Comparison of ENCODE assay signal across 24 cellular contexts in genomic region chr17:1916963-1917715, GRCh38.
A peak's percentile ranks its signal among the peaks of the same experiment; 100 is the strongest.
DNase-seq lines count a peak whose midpoint lies in the region; ATAC-seq, FAIRE-seq and TF ChIP-seq lines count a peak whose summit lies in the region.
"Had no signal": no experiment of that assay in that cellular context is flagged by ENCODE, and none has a peak within 500 bp of the region (broad histone marks: within the 10 kb centered on the region; RNA-seq: fewer than 3 reads in every experiment).

No MANE protein-coding gene starts in this region.

- H4K20me1 ChIP-seq in IMR-90 (ENCODE audit: insufficient read depth, low read length), result no peaks in the 10 kb centered on the region
- peaks cover 0 to 4% of the 10 kb centered on the region in 2 experiments for H4K20me1 ChIP-seq in H1 (replicated peaks in 1 of 2; ENCODE audit: control insufficient read depth in 1 of 2, insufficient read depth in 2 of 2, low read length in 2 of 2)
- no peaks in the 10 kb centered on the region for H4K20me1 ChIP-seq in neural progenitor cell (ENCODE audit: low read depth)

- no peak overlapping the region for H3K56ac ChIP-seq in IMR-90 (ENCODE audit: extremely low read depth, insufficient read depth, low read length)
- H3K56ac ChIP-seq in H1 (replicated peaks; ENCODE audit: insufficient read length, low read depth, low read length), result no peak overlapping the region

- TF ChIP-seq EP300 in H1 (IDR thresholded peaks at IDR 0.05; ENCODE audit: borderline replicate concordance in 1 of 2, low read depth in 2 of 2, low read length in 2 of 2), result no peak

- H2BK5ac ChIP-seq in IMR-90 (ENCODE audit: low read depth, low read length, poor library complexity, severe bottlenecking), result no peak overlapping the region
- H2BK5ac ChIP-seq in H1 (ENCODE audit: low read depth, low read length), result no peak overlapping the region

- H2BK20ac ChIP-seq in IMR-90 (ENCODE audit: low read depth, low read length) (no peak overlapping the region), H1 (ENCODE audit: low read length) (no peak overlapping the region)

- no peak overlapping the region for H3K4me3 Mint-ChIP-seq in neural progenitor cell
- H3K4me3 Mint-ChIP-seq: CD4-positive, alpha-beta memory T cell had no signal

- no peak overlapping the region for H2BK120ac ChIP-seq in IMR-90 (ENCODE audit: low read depth, low read length)
- no peak overlapping the region for H2BK120ac ChIP-seq in H1 (replicated peaks; ENCODE audit: low read depth, low read length)

- H3K23me2 ChIP-seq in H1 (ENCODE audit: low read depth, low read length), result no peaks in the 10 kb centered on the region; the same call in 1 of the 2 replicates

- CTCF ChIA-PET in IMR-90 (lab: Yijun Ruan, JAX), result interaction anchor here (0.6 kb wide), 1 partner anchor 9 kb away, joined by 4 read pairs; no protein-coding TSS in a partner anchor
- CTCF ChIA-PET in H1 (lab: Charles Lee; ENCODE audit: partially characterized antibody), result interaction anchor here (0.7 to 1.5 kb wide), 7 partner anchors 15 to 143 kb away, joined by 3 to 4 read pairs (median 3); partner anchors contain the start of gene RTN4RL1

- POLR2A ChIA-PET in IMR-90 (lab: Charles Lee; ENCODE audit: unreplicated experiment) (no interaction called here), H1 (lab: Charles Lee; ENCODE audit: partially characterized antibody) (interaction anchor here (0.7 kb wide), 1 partner anchor 83 kb away, joined by 4 read pairs; no protein-coding TSS in a partner anchor)

- no peaks in the 10 kb centered on the region for H3K79me2 ChIP-seq in H1 (ENCODE audit: control insufficient read depth in 1 of 2, insufficient read depth in 2 of 2, low read length in 2 of 2)
- H3K79me2 ChIP-seq in neural progenitor cell (ENCODE audit: low read depth), result no peaks in the 10 kb centered on the region

- H3K27ac Mint-ChIP-seq in neural progenitor cell, result peak overlapping the region; percentile 70
- H3K27ac Mint-ChIP-seq: CD4-positive, alpha-beta memory T cell had no signal

- TF ChIP-seq CTCF in IMR-90 (conservative IDR thresholded peaks at IDR 0.05; ENCODE audit: low read depth, low read length), result no peak
- no peak for TF ChIP-seq CTCF in H1 (IDR thresholded peaks at IDR 0.05; ENCODE audit: control extremely low read depth in 1 of 3, insufficient read depth in 1 of 3, low read depth in 1 of 3, low read length in 3 of 3)
- no peak for TF ChIP-seq CTCF in neural progenitor cell (IDR thresholded peaks at IDR 0.05)
- no peak for TF ChIP-seq CTCF in body of pancreas (IDR thresholded peaks at IDR 0.05)

- no peak overlapping the region for H4K91ac ChIP-seq in IMR-90 (ENCODE audit: insufficient read depth, low read depth, low read length)
- H4K91ac ChIP-seq in H1 (replicated peaks; ENCODE audit: insufficient read length, low read length), result no peak overlapping the region

- H3K27ac ChIP-seq in IMR-90 (ENCODE audit: insufficient read depth, low read length) (no peak overlapping the region), H1 (ENCODE audit: low read depth, low read length) (no peak overlapping the region), neural progenitor cell (no peak overlapping the region), body of pancreas (no peak overlapping the region)
- H3K27ac ChIP-seq: A549, HL-60, SJCRH30 had no signal

- H3K4me3 ChIP-seq in IMR-90 (ENCODE audit: insufficient read depth, low read depth, low read length) (no peak overlapping the region), H1 (ENCODE audit: extremely low read depth in 1 of 4, insufficient read depth in 2 of 4, low read depth in 3 of 4, low read length in 4 of 4) (no peak overlapping the region), neural progenitor cell (no peak overlapping the region), body of pancreas (no peak overlapping the region)
- H3K4me3 ChIP-seq: A549, GM12878, SJCRH30 had no signal

- no TSS peak for BruUV-seq in IMR-90 (replicated peaks; lab: Mats Ljungman, UMichigan)

- peak overlapping the region; percentile 15 for H2AFZ ChIP-seq in IMR-90 (replicated peaks; ENCODE audit: low read length, poor library complexity)
- no peak overlapping the region for H2AFZ ChIP-seq in H1 (ENCODE audit: low read length)
- no peak overlapping the region for H2AFZ ChIP-seq in neural progenitor cell (replicated peaks)

- peaks cover 20% of the 10 kb centered on the region for H3F3A ChIP-seq in neural progenitor cell (ENCODE audit: low read depth)

- H4K8ac ChIP-seq in IMR-90 (ENCODE audit: low read depth in 2 of 2, low read length in 2 of 2), result no peak overlapping the region
- H4K8ac ChIP-seq in H1 (ENCODE audit: extremely low read depth, insufficient read depth, low read length), result peak overlapping the region; percentile 5; the same call in 1 of the 2 replicates

- peak overlapping the region; percentile 16 for H2AK9ac ChIP-seq in IMR-90 (replicated peaks; ENCODE audit: low read depth, low read length, poor library complexity)

- H3K9me3 Mint-ChIP-seq in neural progenitor cell, result peaks cover 2% of the 10 kb centered on the region
- H3K9me3 Mint-ChIP-seq: CD4-positive, alpha-beta memory T cell had no signal

- H3K9me3 ChIP-seq in IMR-90 (ENCODE audit: control insufficient read depth, insufficient read depth, low read length) (no peaks in the 10 kb centered on the region), H1 (ENCODE audit: insufficient read depth in 2 of 2, low read depth in 1 of 2, low read length in 1 of 2) (no peaks in the 10 kb centered on the region), neural progenitor cell (ENCODE audit: low read depth) (no peaks in the 10 kb centered on the region), body of pancreas (no peaks in the 10 kb centered on the region)
- H3K9me3 ChIP-seq: A549, Caco-2, SJCRH30 had no signal

- H2BK15ac ChIP-seq in IMR-90 (ENCODE audit: low read depth, low read length) (no peak overlapping the region), H1 (ENCODE audit: low read length) (no peak overlapping the region)

- in situ Hi-C loops in IMR-90 (cut with MboI; ENCODE audit: low sequenced_read_pairs), result no loop called here

- no peak overlapping the region for H4K5ac ChIP-seq in IMR-90 (ENCODE audit: low read depth, low read length)
- H4K5ac ChIP-seq in H1 (ENCODE audit: insufficient read length, low read depth, low read length), result no peak overlapping the region

- H3K79me1 ChIP-seq in IMR-90 (ENCODE audit: low read depth in 1 of 2, low read length in 2 of 2) (no peaks in the 10 kb centered on the region), H1 (ENCODE audit: low read depth, low read length) (no peaks in the 10 kb centered on the region)

- H3K18ac ChIP-seq in IMR-90 (ENCODE audit: low read depth, low read length) (no peak overlapping the region), H1 (ENCODE audit: extremely low read depth, low read length) (no peak overlapping the region)

- dilution Hi-C loops in IMR-90 (cut with HindIII; ENCODE audit: low sequenced_read_pairs, unreplicated experiment), result no loop called here

- peaks cover 7% of the 10 kb centered on the region for H3K27me3 Mint-ChIP-seq in neural progenitor cell (ENCODE audit: insufficient read depth, low read depth)

- no peak overlapping the region for H2AK5ac ChIP-seq in IMR-90 (ENCODE audit: low read depth, low read length)
- H2AK5ac ChIP-seq in H1 (ENCODE audit: low read depth, low read length), result no peak overlapping the region

- no peaks in the 10 kb centered on the region for H3K36me3 ChIP-seq in IMR-90 (ENCODE audit: control insufficient read depth, insufficient read depth, low read length)
- no peaks in the 10 kb centered on the region for H3K36me3 ChIP-seq in H1 (ENCODE audit: control insufficient read depth in 2 of 4, insufficient read depth in 4 of 4, low read length in 3 of 4)
- H3K36me3 ChIP-seq in neural progenitor cell, result no peaks in the 10 kb centered on the region
- no peaks in the 10 kb centered on the region for H3K36me3 ChIP-seq in body of pancreas (replicated peaks in 1 of 2; ENCODE audit: insufficient read depth in 1 of 2, low read depth in 2 of 2)
- H3K36me3 ChIP-seq: SJCRH30 had no signal

- TF ChIP-seq RAD21 in IMR-90 (IDR thresholded peaks at IDR 0.05; ENCODE audit: low read length) (no peak), H1 (IDR thresholded peaks at IDR 0.05 in 1 of 2, conservative IDR thresholded peaks at IDR 0.05 in 1 of 2; ENCODE audit: low read depth in 2 of 2, low read length in 2 of 2) (no peak)

- H2BK12ac ChIP-seq in H1 (ENCODE audit: low read depth, low read length), result no peak overlapping the region

- H3K4me1 ChIP-seq in IMR-90 (ENCODE audit: control insufficient read depth, insufficient read depth, low read length) (no peaks in the 10 kb centered on the region), H1 (replicated peaks in 1 of 4; ENCODE audit: control insufficient read depth in 3 of 4, insufficient read depth in 4 of 4, low read length in 3 of 4) (peaks cover 0 to 2% (median under 1%) of the 10 kb centered on the region in 4 experiments; a peak in 2 of 7 replicates), neural progenitor cell (peaks cover 24% of the 10 kb centered on the region), body of pancreas (no peaks in the 10 kb centered on the region)
- H3K4me1 ChIP-seq: A549, Caco-2, SJCRH30 had no signal

- H3K9ac ChIP-seq in IMR-90 (ENCODE audit: low read depth, low read length), result no peak overlapping the region
- H3K9ac ChIP-seq in H1 (replicated peaks in 1 of 4; ENCODE audit: extremely low read depth in 1 of 4, low read depth in 3 of 4, low read length in 3 of 4), result no peak overlapping the region
- H3K9ac ChIP-seq in neural progenitor cell, result no peak overlapping the region

- DNase-seq in IMR-90, result no peak
- peak; percentile 19 for DNase-seq in NCI-H69 (lab: John Stamatoyannopoulos, UW)
- no peak for DNase-seq in H1 (ENCODE audit: low read depth in 1 of 2, low spot score in 2 of 2)
- DNase-seq in neural progenitor cell (ENCODE audit: low spot score), result no peak
- no peak for DNase-seq in body of pancreas
- no peak for DNase-seq in NCI-H526 (lab: John Stamatoyannopoulos, UW)
- DNase-seq: Caco-2; CD4-positive, alpha-beta memory T cell; EL; GDM1; NCI-H1105 treated with DMSO at 0.1 percent for 48 hours; NCI-H1694; NCI-H2029 treated with DMSO at 0.1 percent for 48 hours; NCI-H226; NCI-H510A; NCI-H748 treated with DMSO at 0.1 percent for 48 hours; PC-3; SJCRH30 had no signal

- H3K23ac ChIP-seq in IMR-90 (ENCODE audit: low read depth, low read length) (no peak overlapping the region), H1 (ENCODE audit: insufficient read length) (no peak overlapping the region)

- H3K9me1 ChIP-seq in IMR-90 (ENCODE audit: insufficient read depth, low read length), result 0 out of 2 replicates have a peak, but pooled peaks cover 4% of the 10 kb centered on the region

- no peak for FAIRE-seq in H1 (lab: Jason Lieb, UNC)
- FAIRE-seq: A549, GM12878 had no signal

- H3K27me3 ChIP-seq in IMR-90 (ENCODE audit: control insufficient read depth, insufficient read depth, low read length) (peaks cover 66% of the 10 kb centered on the region), H1 (replicated peaks in 1 of 4; ENCODE audit: control insufficient read depth in 3 of 4, extremely low read depth in 1 of 4, insufficient read depth in 3 of 4, low read length in 3 of 4) (peaks cover 0 to 9% (median 7%) of the 10 kb centered on the region in 4 experiments; a peak in 3 of 7 replicates), neural progenitor cell (peaks cover 29% of the 10 kb centered on the region), body of pancreas (peaks cover 0 to 2% of the 10 kb centered on the region in 2 donors)

- H3K14ac ChIP-seq in IMR-90 (replicated peaks; ENCODE audit: low read depth, low read length), result no peak overlapping the region
- H3K14ac ChIP-seq in H1 (ENCODE audit: insufficient read length), result no peak overlapping the region

- no peak for TF ChIP-seq POLR2A in IMR-90 (IDR thresholded peaks at IDR 0.05; ENCODE audit: low read depth, low read length)
- no peak for TF ChIP-seq POLR2A in H1 (IDR thresholded peaks at IDR 0.05; ENCODE audit: control extremely low read depth in 1 of 2, low read depth in 2 of 2, low read length in 2 of 2)
- TF ChIP-seq POLR2A in body of pancreas (IDR thresholded peaks at IDR 0.05), result no peak

- no peak for ATAC-seq in IMR-90 (ENCODE audit: low read depth)
- ATAC-seq in body of pancreas, result no peak
- no peak for ATAC-seq in GM18870 (IDR thresholded peaks at IDR 0.05; ENCODE audit: unreplicated experiment)
- ATAC-seq: A549, GM12878, HCT116, PC-3, SK-N-SH treated with all-trans-retinoic acid at 6 μM for 48 hours had no signal

- intact Hi-C loops in IMR-90 (cut with micrococcal nuclease), result no loop called here
- intact Hi-C loops in body of pancreas (cut with DNase I), result no loop called here

- peaks cover 48% of the 10 kb centered on the region for H3K4me1 Mint-ChIP-seq in neural progenitor cell
- H3K4me1 Mint-ChIP-seq: CD4-positive, alpha-beta memory T cell had no signal

- WGBS in IMR-90 (ENCODE audit: extremely low coverage in 2 of 2, insufficient read length in 1 of 2), 2 experiments, result 34% methylated on average over 3 of the region's 29 CpGs; no CpG with 5 or more reads in 1 of the 2 experiments
- WGBS in H1 (ENCODE audit: extremely low coverage in 1 of 2, insufficient coverage in 1 of 2, insufficient read length in 1 of 2, insufficient replicate concordance in 2 of 2, low coverage in 1 of 2, low lambda C conversion rate in 2 of 2, missing lambda C conversion rate in 1 of 2), 2 experiments, result 89% methylated on average over 19 of the region's 29 CpGs; no CpG with 5 or more reads in 1 of the 2 experiments
- 77 to 81% methylated on average over 17 to 27 of the region's 29 CpGs for WGBS in body of pancreas, 2 donors

- H3K36me3 Mint-ChIP-seq in neural progenitor cell, result no peaks in the 10 kb centered on the region
- H3K36me3 Mint-ChIP-seq: CD4-positive, alpha-beta memory T cell had no signal

- H3K4ac ChIP-seq in IMR-90 (ENCODE audit: low read depth, low read length) (no peak overlapping the region), H1 (replicated peaks; ENCODE audit: insufficient read length, low read depth, low read length) (no peak overlapping the region)

- no peak overlapping the region for H3K4me2 ChIP-seq in IMR-90 (ENCODE audit: low read depth, low read length)
- no peak overlapping the region for H3K4me2 ChIP-seq in H1 (ENCODE audit: insufficient read depth in 1 of 2, low read depth in 2 of 2, low read length in 2 of 2)
- no peak overlapping the region for H3K4me2 ChIP-seq in neural progenitor cell
- H3K4me2 ChIP-seq: A549 had no signal
